In the genomic region with DNA sequence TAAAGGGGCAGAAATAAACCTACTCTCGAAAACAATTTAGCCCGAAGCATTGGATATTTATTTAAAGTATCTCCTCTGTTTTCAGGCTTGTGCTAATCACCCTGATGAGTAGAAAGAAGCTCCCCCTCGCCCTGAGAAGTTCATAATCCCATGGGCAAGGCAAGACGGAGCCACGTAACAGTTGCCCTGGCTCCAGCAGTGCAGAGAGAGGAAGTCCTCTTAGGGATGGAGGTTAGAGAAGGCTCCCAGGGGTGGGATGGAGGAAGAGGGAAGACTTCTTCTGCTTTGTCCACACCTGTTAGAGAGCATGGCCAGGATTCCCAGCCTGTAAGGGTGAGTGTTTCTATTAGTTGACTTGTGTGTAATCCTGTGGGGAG, we compare ENCODE assay signal across 16 cellular contexts. TPM values are rescaled to one million over a fixed set of nuclear protein-coding genes. Genes with fewer than 3 reads are reported as not detected.
DNase-seq lines count a peak whose midpoint lies in the region; ATAC-seq, FAIRE-seq and TF ChIP-seq lines count a peak whose summit lies in the region.
"Had no signal": no experiment of that assay in that cellular context is flagged by ENCODE, and none has a peak within 500 bp of the region (broad histone marks: within the 10 kb centered on the region; RNA-seq: fewer than 3 reads in every experiment).

No MANE protein-coding gene starts in this region.

- ATAC-seq in SK-N-SH treated with all-trans-retinoic acid at 6 μM for 48 hours (peak; percentile 12), HG03025 (IDR thresholded peaks at IDR 0.05; ENCODE audit: low FRiP score, unreplicated experiment) (peak; percentile 0), GM19395 (IDR thresholded peaks at IDR 0.05; ENCODE audit: unreplicated experiment) (no peak)
- no peak for ATAC-seq in stimulated activated effector memory CD8-positive, alpha-beta T cell treated with anti-CD3 and anti-CD28 coated beads, Interleukin-12 subunit alpha, Interleukin-12 subunit beta, amount 100 ng/mL, for 72 hours

- POLR2A ChIA-PET in SK-N-SH (lab: Yijun Ruan, JAX): no interaction called here

- no peak overlapping the region for H3K9ac ChIP-seq in SK-N-SH

- no peaks in the 10 kb centered on the region for H3K36me3 Mint-ChIP-seq in stimulated activated effector memory CD8-positive, alpha-beta T cell treated with anti-CD3 and anti-CD28 coated beads, Interleukin-12 subunit alpha, Interleukin-12 subunit beta, amount 100 ng/mL, for 72 hours

- no peak for DNase-seq in SK-N-SH
- DNase-seq in WERI-Rb-1: peak; percentile 83
- DNase-seq in stimulated activated effector memory CD8-positive, alpha-beta T cell treated with anti-CD3 and anti-CD28 coated beads, Interleukin-12 subunit alpha, Interleukin-12 subunit beta, amount 100 ng/mL, for 72 hours (ENCODE audit: low spot score in 2 of 2): no peak
- DNase-seq in HTR-8/SVneo (ENCODE audit: insufficient read length, low spot score): no peak
- no peak for DNase-seq in T1000 (lab: John Stamatoyannopoulos, UW)
- DNase-seq: adrenal gland, DND-41, NCI-H2081, NCI-H510A treated with DMSO at 0.1 percent for 48 hours, PC-9, posterior cingulate gyrus had no signal

- no peak for TF ChIP-seq RAD21 in SK-N-SH (IDR thresholded peaks at IDR 0.05; ENCODE audit: low read length)

- FAIRE-seq in HTR-8/SVneo (lab: Jason Lieb, UNC): no peak

- no peak for TF ChIP-seq EP300 in SK-N-SH (IDR thresholded peaks at IDR 0.05; ENCODE audit: borderline replicate concordance in 1 of 2, low read depth in 1 of 2, low read length in 1 of 2)

- no peak overlapping the region for H2AFZ ChIP-seq in SK-N-SH (ENCODE audit: low read depth)
- H2AFZ ChIP-seq: PC-9 had no signal

- no peak overlapping the region for H3K4me2 ChIP-seq in SK-N-SH
- H3K4me2 ChIP-seq: PC-9 had no signal

- H3K9me2 ChIP-seq in SK-N-SH: no peaks in the 10 kb centered on the region

- no peak overlapping the region for H3K4me3 ChIP-seq in SK-N-SH (ENCODE audit: low read depth in 2 of 2, low read length in 1 of 2)
- no peak overlapping the region for H3K4me3 ChIP-seq in WERI-Rb-1 (ENCODE audit: low read depth, low read length)
- H3K4me3 ChIP-seq: adrenal gland, PC-9, skin epidermis had no signal

- no peaks in the 10 kb centered on the region for H4K20me1 ChIP-seq in SK-N-SH (ENCODE audit: insufficient read depth)

- peaks cover 0 to 4% of the 10 kb centered on the region in 2 experiments; a peak in 1 of 4 replicates for H3K4me1 ChIP-seq in SK-N-SH (ENCODE audit: control insufficient read depth in 1 of 2, insufficient read depth in 2 of 2, low read depth in 1 of 2, low read length in 1 of 2)

- H3K9me3 Mint-ChIP-seq in stimulated activated effector memory CD8-positive, alpha-beta T cell treated with anti-CD3 and anti-CD28 coated beads, Interleukin-12 subunit alpha, Interleukin-12 subunit beta, amount 100 ng/mL, for 72 hours: no peaks in the 10 kb centered on the region

- no peaks in the 10 kb centered on the region for H3K27me3 ChIP-seq in SK-N-SH (ENCODE audit: insufficient read depth)
- H3K27me3 ChIP-seq in WERI-Rb-1 (ENCODE audit: insufficient read depth, low read depth, severe bottlenecking): no peaks in the 10 kb centered on the region

- no peaks in the 10 kb centered on the region for H3K79me2 ChIP-seq in SK-N-SH (ENCODE audit: insufficient read depth)

- H3K4me1 Mint-ChIP-seq in stimulated activated effector memory CD8-positive, alpha-beta T cell treated with anti-CD3 and anti-CD28 coated beads, Interleukin-12 subunit alpha, Interleukin-12 subunit beta, amount 100 ng/mL, for 72 hours: peaks cover 58% of the 10 kb centered on the region

- TF ChIP-seq CTCF in SK-N-SH (IDR thresholded peaks at IDR 0.05) (no peak), WERI-Rb-1 (IDR thresholded peaks at IDR 0.05; ENCODE audit: low read depth, low read length) (no peak)

- WGBS in SK-N-SH (ENCODE audit: low lambda C conversion rate): 83% methylated on average over 5 of the region's 5 CpGs

- H3K36me3 ChIP-seq in SK-N-SH (replicated peaks in 1 of 2; ENCODE audit: control insufficient read depth in 1 of 2, insufficient read depth in 2 of 2, low read length in 1 of 2): no peaks in the 10 kb centered on the region
- H3K36me3 ChIP-seq in WERI-Rb-1: no peaks in the 10 kb centered on the region; the same call in 1 of the 2 replicates
- H3K36me3 ChIP-seq: adrenal gland had no signal

- CTCF ChIA-PET in SK-N-SH (lab: Yijun Ruan, JAX): interaction anchor here (0.7 kb wide), 1 partner anchor 247 kb away, joined by 3 read pairs; no protein-coding TSS in a partner anchor

- no peak overlapping the region for H3K27ac ChIP-seq in SK-N-SH (ENCODE audit: low read depth in 2 of 2, low read length in 1 of 2)
- H3K27ac ChIP-seq in WERI-Rb-1: no peak overlapping the region
- H3K27ac ChIP-seq: adrenal gland, PC-9 had no signal

- H3F3A ChIP-seq in SK-N-SH (replicated peaks; ENCODE audit: insufficient read depth): peaks cover 3% of the 10 kb centered on the region

- H3K4me3 Mint-ChIP-seq in stimulated activated effector memory CD8-positive, alpha-beta T cell treated with anti-CD3 and anti-CD28 coated beads, Interleukin-12 subunit alpha, Interleukin-12 subunit beta, amount 100 ng/mL, for 72 hours: peak overlapping the region; percentile 33

- no peaks in the 10 kb centered on the region for H3K9me3 ChIP-seq in SK-N-SH
- H3K9me3 ChIP-seq in WERI-Rb-1 (ENCODE audit: severe bottlenecking): no peaks in the 10 kb centered on the region
- H3K9me3 ChIP-seq: adrenal gland had no signal

- no peak overlapping the region for H3K27ac Mint-ChIP-seq in stimulated activated effector memory CD8-positive, alpha-beta T cell treated with anti-CD3 and anti-CD28 coated beads, Interleukin-12 subunit alpha, Interleukin-12 subunit beta, amount 100 ng/mL, for 72 hours

TF ChIP-seq in SK-N-SH treated with all-trans-retinoic acid at 6 μM for 48 hours, 23 proteins besides CTCF, POLR2A, EP300 and RAD21 (continues in another document):
- TF ChIP-seq TCF4 (CRISPR knock-in tag; IDR thresholded peaks at IDR 0.05; ENCODE audit: borderline replicate concordance): no peak
- TF ChIP-seq ZC3H10 (CRISPR knock-in tag; IDR thresholded peaks at IDR 0.05): no peak
- no peak for TF ChIP-seq POU6F1 (CRISPR knock-in tag; IDR thresholded peaks at IDR 0.05; ENCODE audit: borderline replicate concordance, low read depth)
- TF ChIP-seq PPARA (CRISPR knock-in tag; IDR thresholded peaks at IDR 0.05; ENCODE audit: borderline replicate concordance): no peak

TF ChIP-seq in SK-N-SH, 30 proteins besides CTCF, POLR2A, EP300 and RAD21:
- TF ChIP-seq NFIC (IDR thresholded peaks at IDR 0.05; ENCODE audit: borderline replicate concordance): no peak
- no peak for TF ChIP-seq NRF1 (IDR thresholded peaks at IDR 0.05; ENCODE audit: low read depth, low read length)
- TF ChIP-seq TCF12 (IDR thresholded peaks at IDR 0.05): no peak
- TF ChIP-seq MXI1 (IDR thresholded peaks at IDR 0.05; ENCODE audit: low read depth, low read length): no peak

RNA-seq across cellular contexts. Expression of gene GPR25, which starts 3.4 kb away (rescaled TPM):
- polyA plus RNA-seq in SK-N-SH (2012; rRNA removed): not detected in 2 replicates
- polyA plus RNA-seq in SK-N-SH (2012; cell fraction: cytosol; rRNA removed): not detected in 2 replicates
- 0.04 TPM in 1 of 2 replicates, not detected in the other for polyA plus RNA-seq in SK-N-SH (2012; cell fraction: nucleus; rRNA removed)
- polyA plus RNA-seq: adrenal gland, fibroblast of lung had no signal

RNA-seq across cellular contexts. Expression of gene INAVA, which starts 25.3 kb away (rescaled TPM):
- 0.08 and 0.12 TPM in 2 replicates for polyA plus RNA-seq in SK-N-SH (2012; rRNA removed)
- polyA plus RNA-seq in SK-N-SH (2012; cell fraction: cytosol; rRNA removed): 0.09 and 0.10 TPM in 2 replicates
- polyA plus RNA-seq in SK-N-SH (2012; cell fraction: nucleus; rRNA removed): 0.27 and 1.1 TPM in 2 replicates

Comparison
In these comparisons a context has a peak if more than half of its experiments do, and no peak if none do; other contexts are left out.
1. ATAC-seq: peak in SK-N-SH treated with all-trans-retinoic acid at 6 μM for 48 hours (single experiment) and HG03025 (single experiment); none in stimulated activated effector memory CD8-positive, alpha-beta T cell treated with anti-CD3 and anti-CD28 coated beads, Interleukin-12 subunit alpha, Interleukin-12 subunit beta, amount 100 ng/mL, for 72 hours (single experiment) and GM19395 (single experiment).